In genomic region chr2:11179196-11179595, GRCh38 we compare ENCODE assay signal across 4 cellular contexts.
TF ChIP-seq lines count a peak whose summit lies in the region.

No MANE protein-coding gene starts in this region.

TF ChIP-seq in SK-N-SH, 30 proteins besides CTCF, POLR2A, EP300 and RAD21:
- TF ChIP-seq SMC3 (IDR thresholded peaks at IDR 0.05; ENCODE audit: low read depth, low read length) = no peak
- TF ChIP-seq POLR2AphosphoS5 (IDR thresholded peaks at IDR 0.05; ENCODE audit: low read depth, low read length) = 0 out of 2 replicates have a peak, but pooled peaks have one; percentile 21

TF ChIP-seq in SK-N-SH treated with all-trans-retinoic acid at 6 μM for 48 hours, 23 proteins besides CTCF, POLR2A, EP300 and RAD21:
- no peak for TF ChIP-seq GLIS3 (CRISPR knock-in tag; IDR thresholded peaks at IDR 0.05)
- no peak for TF ChIP-seq ESRRG (CRISPR knock-in tag; IDR thresholded peaks at IDR 0.05)
- TF ChIP-seq, protein P1, sequence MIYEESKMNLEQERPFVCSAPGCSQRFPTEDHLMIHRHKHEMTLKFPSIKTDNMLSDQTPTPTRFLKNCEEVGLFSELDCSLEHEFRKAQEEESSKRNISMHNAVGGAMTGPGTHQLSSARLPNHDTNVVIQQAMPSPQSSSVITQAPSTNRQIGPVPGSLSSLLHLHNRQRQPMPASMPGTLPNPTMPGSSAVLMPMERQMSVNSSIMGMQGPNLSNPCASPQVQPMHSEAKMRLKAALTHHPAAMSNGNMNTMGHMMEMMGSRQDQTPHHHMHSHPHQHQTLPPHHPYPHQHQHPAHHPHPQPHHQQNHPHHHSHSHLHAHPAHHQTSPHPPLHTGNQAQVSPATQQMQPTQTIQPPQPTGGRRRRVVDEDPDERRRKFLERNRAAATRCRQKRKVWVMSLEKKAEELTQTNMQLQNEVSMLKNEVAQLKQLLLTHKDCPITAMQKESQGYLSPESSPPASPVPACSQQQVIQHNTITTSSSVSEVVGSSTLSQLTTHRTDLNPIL (CRISPR knock-in tag; IDR thresholded peaks at IDR 0.05; ENCODE audit: low read depth) = no peak
- no peak for TF ChIP-seq TCF4 (CRISPR knock-in tag; IDR thresholded peaks at IDR 0.05; ENCODE audit: borderline replicate concordance)
- TF ChIP-seq CSRNP3 (CRISPR knock-in tag; IDR thresholded peaks at IDR 0.05) = no peak
- TF ChIP-seq, protein P2, sequence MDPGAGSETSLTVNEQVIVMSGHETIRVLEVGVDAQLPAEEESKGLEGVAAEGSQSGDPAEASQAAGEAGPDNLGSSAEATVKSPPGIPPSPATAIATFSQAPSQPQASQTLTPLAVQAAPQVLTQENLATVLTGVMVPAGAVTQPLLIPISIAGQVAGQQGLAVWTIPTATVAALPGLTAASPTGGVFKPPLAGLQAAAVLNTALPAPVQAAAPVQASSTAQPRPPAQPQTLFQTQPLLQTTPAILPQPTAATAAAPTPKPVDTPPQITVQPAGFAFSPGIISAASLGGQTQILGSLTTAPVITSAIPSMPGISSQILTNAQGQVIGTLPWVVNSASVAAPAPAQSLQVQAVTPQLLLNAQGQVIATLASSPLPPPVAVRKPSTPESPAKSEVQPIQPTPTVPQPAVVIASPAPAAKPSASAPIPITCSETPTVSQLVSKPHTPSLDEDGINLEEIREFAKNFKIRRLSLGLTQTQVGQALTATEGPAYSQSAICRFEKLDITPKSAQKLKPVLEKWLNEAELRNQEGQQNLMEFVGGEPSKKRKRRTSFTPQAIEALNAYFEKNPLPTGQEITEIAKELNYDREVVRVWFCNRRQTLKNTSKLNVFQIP (CRISPR knock-in tag; IDR thresholded peaks at IDR 0.05; ENCODE audit: borderline replicate concordance, low read depth) = no peak
- TF ChIP-seq ZFP30 (CRISPR knock-in tag; IDR thresholded peaks at IDR 0.05) = no peak
- no peak for TF ChIP-seq TOX (CRISPR knock-in tag; IDR thresholded peaks at IDR 0.05; ENCODE audit: borderline replicate concordance)
- TF ChIP-seq RARB (CRISPR knock-in tag; IDR thresholded peaks at IDR 0.05) = no peak
- no peak for TF ChIP-seq ISL1 (CRISPR knock-in tag; IDR thresholded peaks at IDR 0.05)
- no peak for TF ChIP-seq OSR1 (CRISPR knock-in tag; IDR thresholded peaks at IDR 0.05)
- no peak for TF ChIP-seq SNAI2 (CRISPR knock-in tag; IDR thresholded peaks at IDR 0.05)
- TF ChIP-seq ARNTL (CRISPR knock-in tag; IDR thresholded peaks at IDR 0.05; ENCODE audit: borderline replicate concordance, low read depth) = no peak

TF ChIP-seq in HepG2, 621 proteins besides CTCF, POLR2A, EP300 and RAD21:
- TF ChIP-seq CREB1 (IDR thresholded peaks at IDR 0.05) (no peak), CREB1 (CRISPR knock-in tag; IDR thresholded peaks at IDR 0.05) (no peak), POLR2G (IDR thresholded peaks at IDR 0.05; ENCODE audit: low read depth, low read length) (0 out of 2 replicates have a peak, but pooled peaks have one; percentile 16), ZFP36L2 (CRISPR knock-in tag; IDR thresholded peaks at IDR 0.05) (no peak), RBM22 (optimal IDR thresholded peaks at IDR 0.05; ENCODE audit: low read length) (peak; percentile 95), ZNF629 (CRISPR knock-in tag; conservative IDR thresholded peaks at IDR 0.05) (peak; percentile 41; the same call in 1 of the 2 replicates), SSRP1 (CRISPR knock-in tag; IDR thresholded peaks at IDR 0.05) (0 out of 2 replicates have a peak, but pooled peaks have one; percentile 16), POLR2AphosphoS2 (IDR thresholded peaks at IDR 0.05; ENCODE audit: low read depth, low read length) (0 out of 2 replicates have a peak, but pooled peaks have one; percentile 44)

TF ChIP-seq in GM23338, 12 proteins besides CTCF, POLR2A, EP300 and RAD21:
- no peak for TF ChIP-seq NANOG (IDR thresholded peaks at IDR 0.05; ENCODE audit: borderline replicate concordance)
- TF ChIP-seq, protein P3, sequence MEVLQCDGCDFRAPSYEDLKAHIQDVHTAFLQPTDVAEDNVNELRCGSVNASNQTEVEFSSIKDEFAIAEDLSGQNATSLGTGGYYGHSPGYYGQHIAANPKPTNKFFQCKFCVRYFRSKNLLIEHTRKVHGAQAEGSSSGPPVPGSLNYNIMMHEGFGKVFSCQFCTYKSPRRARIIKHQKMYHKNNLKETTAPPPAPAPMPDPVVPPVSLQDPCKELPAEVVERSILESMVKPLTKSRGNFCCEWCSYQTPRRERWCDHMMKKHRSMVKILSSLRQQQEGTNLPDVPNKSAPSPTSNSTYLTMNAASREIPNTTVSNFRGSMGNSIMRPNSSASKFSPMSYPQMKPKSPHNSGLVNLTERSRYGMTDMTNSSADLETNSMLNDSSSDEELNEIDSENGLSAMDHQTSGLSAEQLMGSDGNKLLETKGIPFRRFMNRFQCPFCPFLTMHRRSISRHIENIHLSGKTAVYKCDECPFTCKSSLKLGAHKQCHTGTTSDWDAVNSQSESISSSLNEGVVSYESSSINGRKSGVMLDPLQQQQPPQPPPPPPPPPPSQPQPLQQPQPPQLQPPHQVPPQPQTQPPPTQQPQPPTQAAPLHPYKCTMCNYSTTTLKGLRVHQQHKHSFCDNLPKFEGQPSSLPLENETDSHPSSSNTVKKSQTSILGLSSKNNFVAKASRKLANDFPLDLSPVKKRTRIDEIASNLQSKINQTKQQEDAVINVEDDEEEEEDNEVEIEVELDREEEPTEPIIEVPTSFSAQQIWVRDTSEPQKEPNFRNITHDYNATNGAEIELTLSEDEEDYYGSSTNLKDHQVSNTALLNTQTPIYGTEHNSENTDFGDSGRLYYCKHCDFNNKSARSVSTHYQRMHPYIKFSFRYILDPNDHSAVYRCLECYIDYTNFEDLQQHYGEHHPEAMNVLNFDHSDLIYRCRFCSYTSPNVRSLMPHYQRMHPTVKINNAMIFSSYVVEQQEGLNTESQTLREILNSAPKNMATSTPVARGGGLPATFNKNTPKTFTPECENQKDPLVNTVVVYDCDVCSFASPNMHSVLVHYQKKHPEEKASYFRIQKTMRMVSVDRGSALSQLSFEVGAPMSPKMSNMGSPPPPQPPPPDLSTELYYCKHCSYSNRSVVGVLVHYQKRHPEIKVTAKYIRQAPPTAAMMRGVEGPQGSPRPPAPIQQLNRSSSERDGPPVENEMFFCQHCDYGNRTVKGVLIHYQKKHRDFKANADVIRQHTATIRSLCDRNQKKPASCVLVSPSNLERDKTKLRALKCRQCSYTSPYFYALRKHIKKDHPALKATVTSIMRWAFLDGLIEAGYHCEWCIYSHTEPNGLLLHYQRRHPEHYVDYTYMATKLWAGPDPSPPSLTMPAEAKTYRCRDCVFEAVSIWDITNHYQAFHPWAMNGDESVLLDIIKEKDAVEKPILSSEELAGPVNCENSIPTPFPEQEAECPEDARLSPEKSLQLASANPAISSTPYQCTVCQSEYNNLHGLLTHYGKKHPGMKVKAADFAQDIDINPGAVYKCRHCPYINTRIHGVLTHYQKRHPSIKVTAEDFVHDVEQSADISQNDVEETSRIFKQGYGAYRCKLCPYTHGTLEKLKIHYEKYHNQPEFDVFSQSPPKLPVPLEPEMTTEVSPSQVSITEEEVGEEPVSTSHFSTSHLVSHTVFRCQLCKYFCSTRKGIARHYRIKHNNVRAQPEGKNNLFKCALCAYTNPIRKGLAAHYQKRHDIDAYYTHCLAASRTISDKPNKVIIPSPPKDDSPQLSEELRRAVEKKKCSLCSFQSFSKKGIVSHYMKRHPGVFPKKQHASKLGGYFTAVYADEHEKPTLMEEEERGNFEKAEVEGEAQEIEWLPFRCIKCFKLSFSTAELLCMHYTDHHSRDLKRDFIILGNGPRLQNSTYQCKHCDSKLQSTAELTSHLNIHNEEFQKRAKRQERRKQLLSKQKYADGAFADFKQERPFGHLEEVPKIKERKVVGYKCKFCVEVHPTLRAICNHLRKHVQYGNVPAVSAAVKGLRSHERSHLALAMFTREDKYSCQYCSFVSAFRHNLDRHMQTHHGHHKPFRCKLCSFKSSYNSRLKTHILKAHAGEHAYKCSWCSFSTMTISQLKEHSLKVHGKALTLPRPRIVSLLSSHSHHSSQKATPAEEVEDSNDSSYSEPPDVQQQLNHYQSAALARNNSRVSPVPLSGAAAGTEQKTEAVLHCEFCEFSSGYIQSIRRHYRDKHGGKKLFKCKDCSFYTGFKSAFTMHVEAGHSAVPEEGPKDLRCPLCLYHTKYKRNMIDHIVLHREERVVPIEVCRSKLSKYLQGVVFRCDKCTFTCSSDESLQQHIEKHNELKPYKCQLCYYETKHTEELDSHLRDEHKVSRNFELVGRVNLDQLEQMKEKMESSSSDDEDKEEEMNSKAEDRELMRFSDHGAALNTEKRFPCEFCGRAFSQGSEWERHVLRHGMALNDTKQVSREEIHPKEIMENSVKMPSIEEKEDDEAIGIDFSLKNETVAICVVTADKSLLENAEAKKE (CRISPR knock-in tag; IDR thresholded peaks at IDR 0.05) = no peak
- no peak for TF ChIP-seq JUNB (IDR thresholded peaks at IDR 0.05; ENCODE audit: unreplicated experiment)
- TF ChIP-seq STAT1 (IDR thresholded peaks at IDR 0.05; ENCODE audit: unreplicated experiment) = no peak
- no peak for TF ChIP-seq ETS1 (IDR thresholded peaks at IDR 0.05)
- no peak for TF ChIP-seq POLR2AphosphoS5 (IDR thresholded peaks at IDR 0.05; ENCODE audit: low read depth)
- no peak for TF ChIP-seq ZNF331 (CRISPR knock-in tag; IDR thresholded peaks at IDR 0.05; ENCODE audit: low read depth)
- no peak for TF ChIP-seq EZH2phosphoT487 (IDR thresholded peaks at IDR 0.05; ENCODE audit: unreplicated experiment)
- TF ChIP-seq REST (IDR thresholded peaks at IDR 0.05; ENCODE audit: unreplicated experiment) = no peak
- TF ChIP-seq ZNF114 (CRISPR knock-in tag; IDR thresholded peaks at IDR 0.05) = no peak
- TF ChIP-seq EZH2 (IDR thresholded peaks at IDR 0.05; ENCODE audit: low read depth, unreplicated experiment) = no peak
- no peak for TF ChIP-seq CREB1 (CRISPR knock-in tag; IDR thresholded peaks at IDR 0.05; ENCODE audit: low read depth)
